ENCODE assay signal across 8 cellular contexts in genomic region chrX:22192419-22193086, GRCh38.
A peak's percentile ranks its signal among the peaks of the same experiment; 100 is the strongest.
DNase-seq lines count a peak whose midpoint lies in the region; ATAC-seq and TF ChIP-seq lines count a peak whose summit lies in the region.

No MANE protein-coding gene starts in this region.

- intact Hi-C loops in OCI-LY7 (cut with micrococcal nuclease; ENCODE audit: unreplicated experiment): loop anchor here (2.0 kb wide), 1 partner anchor 56 kb away; no protein-coding TSS in a partner anchor

- DNase-seq in COLO668 (lab: John Stamatoyannopoulos, UW; ENCODE audit: unreplicated experiment): peak; percentile 58
- peak; percentile 25 for DNase-seq in OCI-LY7 (ENCODE audit: low spot score)
- peak; percentile 53 for DNase-seq in activated T-cell treated with anti-CD3 and anti-CD28 coated beads, Interleukin-2, amount 50 U/mL, for 1 hour
- DNase-seq in fibroblast of gingiva (ENCODE audit: low read depth): peak; percentile 42
- DNase-seq in stimulated activated naive CD8-positive, alpha-beta T cell treated with anti-CD3 and anti-CD28 coated beads, Interleukin-15, amount 100 ng/mL, for 72 hours: peak; percentile 36 to 54

- CTCF ChIA-PET in OCI-LY7 (lab: Charles Lee; ENCODE audit: unreplicated experiment): no interaction called here

- no peaks in the 10 kb centered on the region for H3K27me3 Mint-ChIP-seq in nephron (ENCODE audit: low read depth)
- H3K27me3 Mint-ChIP-seq in stimulated activated naive CD8-positive, alpha-beta T cell treated with anti-CD3 and anti-CD28 coated beads, Interleukin-15, amount 100 ng/mL, for 72 hours: no peaks in the 10 kb centered on the region

- BruUV-seq in OCI-LY7 (replicated peaks; lab: Mats Ljungman, UMichigan): no TSS peak

- no peaks in the 10 kb centered on the region for H4K20me1 ChIP-seq in OCI-LY7 (ENCODE audit: insufficient read depth, low read length)

- ATAC-seq in GM19372 (IDR thresholded peaks at IDR 0.05; ENCODE audit: low read depth, unreplicated experiment) (peak; percentile 94), HG03442 (IDR thresholded peaks at IDR 0.05; ENCODE audit: unreplicated experiment) (peak; percentile 94)
- ATAC-seq in stimulated activated naive CD8-positive, alpha-beta T cell treated with anti-CD3 and anti-CD28 coated beads, Interleukin-15, amount 100 ng/mL, for 72 hours: no peak

- H3K9me3 Mint-ChIP-seq in nephron: peaks cover 3% of the 10 kb centered on the region
- no peaks in the 10 kb centered on the region for H3K9me3 Mint-ChIP-seq in stimulated activated naive CD8-positive, alpha-beta T cell treated with anti-CD3 and anti-CD28 coated beads, Interleukin-15, amount 100 ng/mL, for 72 hours

- H3K36me3 ChIP-seq in OCI-LY7 (ENCODE audit: insufficient read depth, low read length): no peaks in the 10 kb centered on the region

- H3K4me3 Mint-ChIP-seq in nephron: no peak overlapping the region
- H3K4me3 Mint-ChIP-seq in stimulated activated naive CD8-positive, alpha-beta T cell treated with anti-CD3 and anti-CD28 coated beads, Interleukin-15, amount 100 ng/mL, for 72 hours: peak overlapping the region; percentile 58 to 75

- H3K36me3 Mint-ChIP-seq in nephron (ENCODE audit: low read depth): no peaks in the 10 kb centered on the region

- no peak overlapping the region for H3K4me3 ChIP-seq in OCI-LY7 (ENCODE audit: low read depth, low read length, poor library complexity, severe bottlenecking)

- H3K9me2 ChIP-seq in OCI-LY7 (ENCODE audit: insufficient read depth, low read length): no peaks in the 10 kb centered on the region

- no peaks in the 10 kb centered on the region for H3K4me1 ChIP-seq in OCI-LY7 (ENCODE audit: insufficient read depth, low read length, poor library complexity, severe bottlenecking)

- H2AFZ ChIP-seq in OCI-LY7 (ENCODE audit: low read length): no peak overlapping the region

- peaks cover 3% of the 10 kb centered on the region for H3K4me1 Mint-ChIP-seq in nephron
- H3K4me1 Mint-ChIP-seq in stimulated activated naive CD8-positive, alpha-beta T cell treated with anti-CD3 and anti-CD28 coated beads, Interleukin-15, amount 100 ng/mL, for 72 hours: peaks cover 18% of the 10 kb centered on the region

- no peaks in the 10 kb centered on the region for H3K79me2 ChIP-seq in OCI-LY7 (ENCODE audit: insufficient read depth, low read depth, low read length)

- POLR2A ChIA-PET in OCI-LY7 (lab: Charles Lee): no interaction called here

- peak; percentile 74 for TF ChIP-seq CTCF in OCI-LY7 (conservative IDR thresholded peaks at IDR 0.05; ENCODE audit: low read length)
- peak; percentile 83 to 89 (median 83) for TF ChIP-seq CTCF in nephron (IDR thresholded peaks at IDR 0.05; ENCODE audit: unreplicated experiment in 3 of 3)

- no peak overlapping the region for H3K27ac ChIP-seq in OCI-LY7 (ENCODE audit: low read depth, low read length, poor library complexity, severe bottlenecking)

- peak overlapping the region in 1 of 3 experiments; percentile 26 for H3K27ac Mint-ChIP-seq in nephron
- peak overlapping the region; percentile 85 to 89 for H3K27ac Mint-ChIP-seq in stimulated activated naive CD8-positive, alpha-beta T cell treated with anti-CD3 and anti-CD28 coated beads, Interleukin-15, amount 100 ng/mL, for 72 hours

- H3K9me3 ChIP-seq in OCI-LY7 (ENCODE audit: low read length): no peaks in the 10 kb centered on the region

- H3K4me2 ChIP-seq in OCI-LY7 (ENCODE audit: low read length): no peak overlapping the region

Comparison
In these comparisons a context has a peak if more than half of its experiments do, and no peak if none do; other contexts are left out.
1. H3K4me3 Mint-ChIP-seq: peak in stimulated activated naive CD8-positive, alpha-beta T cell treated with anti-CD3 and anti-CD28 coated beads, Interleukin-15, amount 100 ng/mL, for 72 hours (2 of 2); none in nephron (0 of 3).
2. Peak in every context shown above with its lines, with median percentiles within 50 percentile points of each other: DNase-seq.